In genomic region chr1:23403355-23403734, GRCh38 we compare ENCODE assay signal across 9 cellular contexts. TPM values are rescaled to one million over a fixed set of nuclear protein-coding genes. Genes with fewer than 3 reads are reported as not detected.
DNase-seq lines count a peak whose midpoint lies in the region; ATAC-seq and TF ChIP-seq lines count a peak whose summit lies in the region.
"Had no signal": no experiment of that assay in that cellular context is flagged by ENCODE, and none has a peak within 500 bp of the region (broad histone marks: within the 10 kb centered on the region; RNA-seq: fewer than 3 reads in every experiment).

No MANE protein-coding gene starts in this region.

- peak overlapping the region; percentile 63 for H3K4me3 Mint-ChIP-seq in MCF 10A (ENCODE audit: unreplicated experiment)
- no peak overlapping the region for H3K4me3 Mint-ChIP-seq in naive thymus-derived CD4-positive, alpha-beta T cell

- no peaks in the 10 kb centered on the region for H3K79me2 ChIP-seq in SK-N-SH (ENCODE audit: insufficient read depth)

- H3K27me3 Mint-ChIP-seq in MCF 10A (ENCODE audit: insufficient read depth, unreplicated experiment): no peaks in the 10 kb centered on the region
- H3K27me3 Mint-ChIP-seq in naive thymus-derived CD4-positive, alpha-beta T cell: no peaks in the 10 kb centered on the region

- intact Hi-C loops in MCF 10A (cut with micrococcal nuclease): loop anchor here (5.0 to 10.0 kb wide), 3 partner anchors 74 to 299 kb away; no protein-coding TSS in a partner anchor
- intact Hi-C loops in naive thymus-derived CD4-positive, alpha-beta T cell (cut with micrococcal nuclease): loop anchor here (5.0 to 10.0 kb wide), 3 partner anchors 76 to 426 kb away; no protein-coding TSS in a partner anchor

- POLR2A ChIA-PET in SK-N-SH (lab: Yijun Ruan, JAX): interaction anchor here (0.6 to 1.8 kb wide), 7 partner anchors 14 to 127 kb away, joined by 3 to 12 read pairs (median 3); partner anchors contain the start of genes ASAP3, E2F2, HNRNPR and ZNF436
- POLR2A ChIA-PET in MCF 10A (lab: Yijun Ruan, JAX): interaction anchor here (0.8 to 6.1 kb wide), 34 partner anchors 9 to 383 kb away, joined by 3 to 247 read pairs (median 6); partner anchors contain the start of genes ASAP3, HNRNPR, LUZP1 and RPL11
- POLR2A ChIA-PET in naive thymus-derived CD4-positive, alpha-beta T cell (lab: Charles Lee): no interaction called here

- peak overlapping the region; percentile 64 for H3K27ac Mint-ChIP-seq in MCF 10A (ENCODE audit: low read depth, unreplicated experiment)
- H3K27ac Mint-ChIP-seq in naive thymus-derived CD4-positive, alpha-beta T cell: peak overlapping the region in 2 of 9 donors; percentile 16 to 76

- H3K27ac ChIP-seq in SK-N-SH (ENCODE audit: low read depth in 2 of 2, low read length in 1 of 2) (peak overlapping the region; percentile 65 to 86), lung (ENCODE audit: low read depth in 1 of 2, low read length in 1 of 2) (peak overlapping the region; percentile 21 to 66), tibial nerve (peak overlapping the region in 3 of 4 donors; percentile 51 to 73 (median 67))
- H3K27ac ChIP-seq in naive thymus-derived CD4-positive, alpha-beta T cell (ENCODE audit: low read depth, low read length): no peak overlapping the region

- ATAC-seq in SK-N-SH treated with all-trans-retinoic acid at 6 μM for 48 hours (no peak), lung (ENCODE audit: insufficient read depth, low FRiP score) (no peak), GM21723 (IDR thresholded peaks at IDR 0.05; ENCODE audit: unreplicated experiment) (no peak)
- ATAC-seq in naive thymus-derived CD4-positive, alpha-beta T cell: no peak

- H3K4me2 ChIP-seq in SK-N-SH: peak overlapping the region; percentile 70

- no peaks in the 10 kb centered on the region for H3K36me3 Mint-ChIP-seq in MCF 10A (ENCODE audit: insufficient read depth, unreplicated experiment)
- peaks cover 0 to 20% (median 7%) of the 10 kb centered on the region in 5 donors for H3K36me3 Mint-ChIP-seq in naive thymus-derived CD4-positive, alpha-beta T cell
- H3K36me3 Mint-ChIP-seq: activated naive CD4-positive, alpha-beta T cell treated with anti-CD3 and anti-CD28 coated beads, Interleukin-2, amount 50 U/mL, for 72 hours had no signal

- TF ChIP-seq EP300 in SK-N-SH (IDR thresholded peaks at IDR 0.05; ENCODE audit: borderline replicate concordance in 1 of 2, low read depth in 1 of 2, low read length in 1 of 2): no peak
- TF ChIP-seq EP300 in tibial nerve (IDR thresholded peaks at IDR 0.05): no peak

- H3K9ac ChIP-seq in SK-N-SH: no peak overlapping the region; the same call in 1 of the 2 replicates

- H4K20me1 ChIP-seq in SK-N-SH (ENCODE audit: insufficient read depth): no peaks in the 10 kb centered on the region

- H3K4me3 ChIP-seq in SK-N-SH (ENCODE audit: low read depth in 2 of 2, low read length in 1 of 2): no peak overlapping the region
- no peak overlapping the region for H3K4me3 ChIP-seq in lung
- H3K4me3 ChIP-seq in tibial nerve: peak overlapping the region in 1 of 4 donors; percentile 3
- H3K4me3 ChIP-seq in naive thymus-derived CD4-positive, alpha-beta T cell (ENCODE audit: low read length): no peak overlapping the region

- H2AFZ ChIP-seq in SK-N-SH (ENCODE audit: low read depth): peak overlapping the region; percentile 49; the same call in 1 of the 2 replicates

- peaks cover 31% of the 10 kb centered on the region for H3K4me1 Mint-ChIP-seq in MCF 10A (ENCODE audit: insufficient read depth, unreplicated experiment)
- peaks cover 10 to 14% (median 12%) of the 10 kb centered on the region in 7 donors for H3K4me1 Mint-ChIP-seq in naive thymus-derived CD4-positive, alpha-beta T cell

- H3K9me2 ChIP-seq in SK-N-SH: no peaks in the 10 kb centered on the region

- no peak for TF ChIP-seq POLR2A in tibial nerve (IDR thresholded peaks at IDR 0.05)

- H3K27me3 ChIP-seq in SK-N-SH (ENCODE audit: insufficient read depth) (no peaks in the 10 kb centered on the region), lung (ENCODE audit: control insufficient read depth, insufficient read depth) (no peaks in the 10 kb centered on the region), tibial nerve (no peaks in the 10 kb centered on the region)
- H3K27me3 ChIP-seq in naive thymus-derived CD4-positive, alpha-beta T cell (ENCODE audit: control insufficient read depth in 2 of 2, insufficient read depth in 2 of 2, low read length in 2 of 2): no peaks in the 10 kb centered on the region

- H3K4me1 ChIP-seq in SK-N-SH (ENCODE audit: control insufficient read depth in 1 of 2, insufficient read depth in 2 of 2, low read depth in 1 of 2, low read length in 1 of 2): peaks cover 15 to 20% of the 10 kb centered on the region in 2 experiments
- H3K4me1 ChIP-seq in lung (ENCODE audit: control insufficient read depth in 2 of 2, insufficient read depth in 2 of 2, low read length in 2 of 2): peaks cover 6 to 22% of the 10 kb centered on the region in 2 donors
- peaks cover 0 to 42% (median 17%) of the 10 kb centered on the region in 4 donors for H3K4me1 ChIP-seq in tibial nerve
- peaks cover 4 to 9% of the 10 kb centered on the region in 2 donors for H3K4me1 ChIP-seq in naive thymus-derived CD4-positive, alpha-beta T cell (ENCODE audit: control insufficient read depth in 2 of 2, insufficient read depth in 2 of 2, low read length in 2 of 2)

- WGBS in SK-N-SH (ENCODE audit: low lambda C conversion rate): 80% methylated on average over 4 of the region's 4 CpGs
- 75 to 83% methylated on average over 4 of the region's 4 CpGs for WGBS in lung, 2 donors
- 70 to 78% methylated on average over 4 of the region's 4 CpGs for WGBS in tibial nerve, 2 donors

- no peak for TF ChIP-seq CTCF in SK-N-SH (IDR thresholded peaks at IDR 0.05)
- no peak for TF ChIP-seq CTCF in MCF 10A (IDR thresholded peaks at IDR 0.05; ENCODE audit: unreplicated experiment)
- no peak for TF ChIP-seq CTCF in lung (IDR thresholded peaks at IDR 0.05; ENCODE audit: control extremely low read depth, extremely low read depth)
- no peak for TF ChIP-seq CTCF in tibial nerve (IDR thresholded peaks at IDR 0.05)

- DNase-seq in SK-N-SH (no peak), MCF 10A (ENCODE audit: unreplicated experiment) (no peak), lung (ENCODE audit: low spot score) (no peak), tibial nerve (ENCODE audit: low spot score in 2 of 2) (no peak), HT-29 (ENCODE audit: low spot score) (no peak)
- no peak for DNase-seq in naive thymus-derived CD4-positive, alpha-beta T cell

- no peaks in the 10 kb centered on the region for H3K36me3 ChIP-seq in SK-N-SH (replicated peaks in 1 of 2; ENCODE audit: control insufficient read depth in 1 of 2, insufficient read depth in 2 of 2, low read length in 1 of 2)
- H3K36me3 ChIP-seq in lung (ENCODE audit: control insufficient read depth in 2 of 2, insufficient read depth in 2 of 2, low read length in 2 of 2): peaks cover 0 to 1% of the 10 kb centered on the region in 2 donors
- peaks cover 0 to 7% (median 0%) of the 10 kb centered on the region in 3 donors for H3K36me3 ChIP-seq in tibial nerve
- H3K36me3 ChIP-seq in naive thymus-derived CD4-positive, alpha-beta T cell (ENCODE audit: control insufficient read depth in 2 of 3, insufficient read depth in 3 of 3, low read length in 3 of 3): peaks cover 0 to 55% (median 0%) of the 10 kb centered on the region in 3 experiments

- no peaks in the 10 kb centered on the region for H3K9me3 ChIP-seq in SK-N-SH
- H3K9me3 ChIP-seq in lung (ENCODE audit: control insufficient read depth in 2 of 2, insufficient read depth in 1 of 2, low read length in 1 of 2): no peaks in the 10 kb centered on the region
- no peaks in the 10 kb centered on the region for H3K9me3 ChIP-seq in tibial nerve
- no peaks in the 10 kb centered on the region for H3K9me3 ChIP-seq in naive thymus-derived CD4-positive, alpha-beta T cell (ENCODE audit: control insufficient read depth in 2 of 3, low read length in 3 of 3)

- no peak for TF ChIP-seq RAD21 in SK-N-SH (IDR thresholded peaks at IDR 0.05; ENCODE audit: low read length)

- peaks cover 18% of the 10 kb centered on the region for H3F3A ChIP-seq in SK-N-SH (replicated peaks; ENCODE audit: insufficient read depth)

- CTCF ChIA-PET in SK-N-SH (lab: Yijun Ruan, JAX): interaction anchor here (0.6 to 4.4 kb wide), 48 partner anchors 9 to 288 kb away, joined by 3 to 61 read pairs (median 6); partner anchors contain the start of genes ASAP3, HNRNPR, HTR1D and RPL11
- CTCF ChIA-PET in MCF 10A (lab: Yijun Ruan, JAX): interaction anchor here (0.5 to 3.5 kb wide), 23 partner anchors 9 to 310 kb away, joined by 3 to 41 read pairs (median 5); partner anchors contain the start of genes HNRNPR and ZNF436
- CTCF ChIA-PET in naive thymus-derived CD4-positive, alpha-beta T cell (lab: Charles Lee): interaction anchor here (0.8 to 1.9 kb wide), 8 partner anchors 9 to 575 kb away, joined by 3 to 6 read pairs (median 4); no protein-coding TSS in a partner anchor

- TSS peak; percentile 62 for BruUV-seq in MCF 10A (replicated peaks; lab: Mats Ljungman, UMichigan)

- no peaks in the 10 kb centered on the region for H3K9me3 Mint-ChIP-seq in MCF 10A (ENCODE audit: unreplicated experiment)
- H3K9me3 Mint-ChIP-seq in naive thymus-derived CD4-positive, alpha-beta T cell: no peaks in the 10 kb centered on the region
- H3K9me3 Mint-ChIP-seq: activated naive CD4-positive, alpha-beta T cell treated with anti-CD3 and anti-CD28 coated beads, Interleukin-2, amount 50 U/mL, for 72 hours had no signal

RNA-seq across cellular contexts. Expression of gene TCEA3, which starts 21.2 kb away (rescaled TPM):
- polyA plus RNA-seq in SK-N-SH (2012; rRNA removed) (1.1 and 1.2 TPM in 2 replicates), lung (10 to 100 TPM; 10.3 to 37.5 TPM)
- polyA plus RNA-seq in SK-N-SH (2012; cell fraction: cytosol; rRNA removed): 0.68 and 0.90 TPM in 2 replicates
- polyA plus RNA-seq in SK-N-SH (2012; cell fraction: nucleus; rRNA removed): 3.9 and 4.7 TPM in 2 replicates
- total RNA-seq in MCF 10A (2022) (0.49 and 1.5 TPM in 2 replicates), lung (10 to 100 TPM; 26.5 to 33.3 TPM), tibial nerve (10 to 100 TPM; 21.0 to 48.5 (median 38.8) TPM)
- 2.1 and 2.3 TPM in 2 replicates for total RNA-seq in HT-29 (2014; rRNA removed; shearing (Covaris generic))
- total RNA-seq in naive thymus-derived CD4-positive, alpha-beta T cell: 10 to 100 TPM; 20.2 to 59.2 (median 49.3) TPM
- polyA plus RNA-seq in naive thymus-derived CD4-positive, alpha-beta T cell: 10 to 100 TPM; 34.4 to 57.2 TPM

RNA-seq across cellular contexts. Expression of gene ZNF436, which starts 33.7 kb away (rescaled TPM):
- polyA plus RNA-seq in SK-N-SH (2012; rRNA removed): 5.0 and 6.4 TPM in 2 replicates
- 6.5 and 7.1 TPM in 2 replicates for polyA plus RNA-seq in SK-N-SH (2012; cell fraction: cytosol; rRNA removed)
- 5.1 and 9.1 TPM in 2 replicates for polyA plus RNA-seq in SK-N-SH (2012; cell fraction: nucleus; rRNA removed)
- total RNA-seq in MCF 10A (2022): 6.5 and 8.0 TPM in 2 replicates
- total RNA-seq in lung: 10 to 100 TPM in 1 of 2 donors, 1 to 10 TPM in 1; 8.9 to 30.9 TPM
- polyA plus RNA-seq in lung: 1 to 10 TPM; 2.1 to 4.2 TPM
- 10 to 100 TPM; 22.8 to 35.0 (median 30.2) TPM for total RNA-seq in tibial nerve
- 2.7 and 2.9 TPM in 2 replicates for total RNA-seq in HT-29 (2014; rRNA removed; shearing (Covaris generic))
- 10 to 100 TPM in 2 of 5 experiments, 1 to 10 TPM in 3; 4.5 to 11.7 (median 6.7) TPM for total RNA-seq in naive thymus-derived CD4-positive, alpha-beta T cell
- polyA plus RNA-seq in naive thymus-derived CD4-positive, alpha-beta T cell: 1 to 10 TPM; 2.9 to 3.9 TPM

RNA-seq across cellular contexts. Expression of gene HNRNPR, which starts 59.3 kb away (rescaled TPM):
- polyA plus RNA-seq in SK-N-SH (2012; rRNA removed): 111 and 141 TPM in 2 replicates
- 158 and 178 TPM in 2 replicates for polyA plus RNA-seq in SK-N-SH (2012; cell fraction: cytosol; rRNA removed)
- polyA plus RNA-seq in SK-N-SH (2012; cell fraction: nucleus; rRNA removed): 46.4 and 78.9 TPM in 2 replicates
- total RNA-seq in MCF 10A (2022): 128 and 152 TPM in 2 replicates
- 100 to 1,000 TPM; 112 to 147 TPM for total RNA-seq in lung
- polyA plus RNA-seq in lung: 10 to 100 TPM; 54.2 to 77.8 TPM
- 10 to 100 TPM; 63.6 to 79.8 (median 74.1) TPM for total RNA-seq in tibial nerve
- 101 and 130 TPM in 2 replicates for total RNA-seq in HT-29 (2014; rRNA removed; shearing (Covaris generic))
- 100 to 1,000 TPM in 4 of 5 experiments, 10 to 100 TPM in 1; 97.4 to 235 (median 117) TPM for total RNA-seq in naive thymus-derived CD4-positive, alpha-beta T cell
- 100 to 1,000 TPM; 197 to 208 TPM for polyA plus RNA-seq in naive thymus-derived CD4-positive, alpha-beta T cell
